In genomic region chr20:45345104-45345936, GRCh38 we compare ENCODE assay signal across 9 cellular contexts. TPM values are rescaled to one million over a fixed set of nuclear protein-coding genes. Genes with fewer than 3 reads are reported as not detected.
DNase-seq lines count a peak whose midpoint lies in the region; TF ChIP-seq lines count a peak whose summit lies in the region.
"Had no signal": no experiment of that assay in that cellular context is flagged by ENCODE, and none has a peak within 500 bp of the region (broad histone marks: within the 10 kb centered on the region; RNA-seq: fewer than 3 reads in every experiment).

No MANE protein-coding gene starts in this region.

- CTCF ChIA-PET in mammary epithelial cell (lab: Charles Lee; ENCODE audit: low non-redundant PET) = no interaction called here

- no peak overlapping the region for H3K23ac ChIP-seq in mesendoderm (ENCODE audit: low read length)

- peak overlapping the region; percentile 45 for H3K56ac ChIP-seq in mesendoderm (ENCODE audit: low read length)

- H2AK5ac ChIP-seq in mesendoderm (ENCODE audit: low read length) = no peak overlapping the region

- H3K27ac ChIP-seq in left ventricle myocardium inferior (replicated peaks) (peak overlapping the region; percentile 94), mammary epithelial cell (ENCODE audit: insufficient read depth, low read depth, low read length) (peak overlapping the region; percentile 96), mesendoderm (ENCODE audit: low read depth, low read length) (no peak overlapping the region), vagina (peak overlapping the region; percentile 91)

- TF ChIP-seq POLR2A in vagina (IDR thresholded peaks at IDR 0.05) = no peak

- H2BK5ac ChIP-seq in mesendoderm (ENCODE audit: low read length) = peak overlapping the region; percentile 29

- WGBS in mammary epithelial cell (ENCODE audit: low coverage, missing lambda C conversion rate) = 26% methylated on average over 9 of the region's 9 CpGs
- no CpG with 5 or more reads among the region's 9 CpGs for WGBS in mesendoderm (ENCODE audit: extremely low coverage, insufficient coverage, low lambda C conversion rate)

- peaks cover 20% of the 10 kb centered on the region for H3K79me1 ChIP-seq in mesendoderm (ENCODE audit: low read length)

- no peak overlapping the region for H2BK120ac ChIP-seq in mesendoderm (ENCODE audit: low read depth, low read length)

- BruUV-seq in mammary epithelial cell (replicated peaks; lab: Mats Ljungman, UMichigan) = no TSS peak

- no peak overlapping the region for H4K5ac ChIP-seq in mesendoderm (ENCODE audit: low read length)

- H3K4me3 ChIP-seq in left ventricle myocardium inferior (peak overlapping the region; percentile 85), mammary epithelial cell (replicated peaks in 1 of 3; ENCODE audit: insufficient read depth in 1 of 3, low read depth in 2 of 3, low read length in 3 of 3) (peak overlapping the region; percentile 75 to 87 (median 82)), mesendoderm (ENCODE audit: low read length) (no peak overlapping the region), vagina (peak overlapping the region; percentile 53 to 76)

- peak overlapping the region; percentile 56 for H3K4ac ChIP-seq in mesendoderm (ENCODE audit: low read depth, low read length)

- H3K36me3 ChIP-seq in left ventricle myocardium inferior = no peaks in the 10 kb centered on the region
- H3K36me3 ChIP-seq in mammary epithelial cell (ENCODE audit: insufficient read depth, low read length) = peaks cover 9% of the 10 kb centered on the region
- no peaks in the 10 kb centered on the region for H3K36me3 ChIP-seq in mesendoderm (ENCODE audit: control insufficient read depth, insufficient read depth, low read length)
- H3K36me3 ChIP-seq in vagina = no peaks in the 10 kb centered on the region

- H3K4me2 ChIP-seq in mammary epithelial cell (ENCODE audit: insufficient read depth, low read depth, low read length) (peak overlapping the region; percentile 93), mesendoderm (ENCODE audit: low read length) (no peak overlapping the region)

- TF ChIP-seq CTCF in left ventricle myocardium inferior (IDR thresholded peaks at IDR 0.05; ENCODE audit: borderline replicate concordance) (no peak), mammary epithelial cell (conservative IDR thresholded peaks at IDR 0.05 in 1 of 2, IDR thresholded peaks at IDR 0.05 in 1 of 2; ENCODE audit: extremely low read depth in 1 of 2, insufficient read depth in 1 of 2, low read depth in 1 of 2, low read length in 2 of 2) (no peak), vagina (IDR thresholded peaks at IDR 0.05) (no peak)

- peak overlapping the region; percentile 39 for H3K18ac ChIP-seq in mesendoderm (ENCODE audit: low read length)

- DNase-seq in left ventricle myocardium inferior = no peak
- DNase-seq in cardiac septum (ENCODE audit: low spot score) = no peak
- peak; percentile 76 for DNase-seq in mammary epithelial cell
- DNase-seq in mesendoderm = no peak
- no peak for DNase-seq in vagina (ENCODE audit: extremely low spot score in 2 of 2)
- no peak for DNase-seq in NCI-H1436 treated with DMSO at 0.1 percent for 48 hours (lab: John Stamatoyannopoulos, UW)
- DNase-seq in UCSD-AML1 (lab: John Stamatoyannopoulos, UW; ENCODE audit: unreplicated experiment) = no peak
- DNase-seq in DMS 273 treated with DMSO at 0.1 percent for 48 hours (lab: John Stamatoyannopoulos, UW) = no peak

- in situ Hi-C loops in mammary epithelial cell (cut with MboI; ENCODE audit: low sequenced_read_pairs in 2 of 2) = no loop called here

- peak overlapping the region; percentile 99 for H3K9ac ChIP-seq in mammary epithelial cell (ENCODE audit: insufficient read depth, low read length)
- H3K9ac ChIP-seq in mesendoderm (ENCODE audit: low read length) = peak overlapping the region; percentile 20

- intact Hi-C loops in left ventricle myocardium inferior (cut with micrococcal nuclease) (no loop called here), cardiac septum (cut with DNase I) (no loop called here), mammary epithelial cell (cut with micrococcal nuclease) (loop anchor here (2.0 kb wide), 1 partner anchor 23 kb away; no protein-coding TSS in a partner anchor), vagina (cut with DNase I) (no loop called here)

- peaks cover 83% of the 10 kb centered on the region for H3K4me1 ChIP-seq in left ventricle myocardium inferior
- H3K4me1 ChIP-seq in mammary epithelial cell (ENCODE audit: insufficient read depth, low read length) = peaks cover 62% of the 10 kb centered on the region
- H3K4me1 ChIP-seq in mesendoderm (ENCODE audit: control insufficient read depth, low read depth, low read length) = peaks cover 50% of the 10 kb centered on the region
- H3K4me1 ChIP-seq in vagina = peaks cover 77% of the 10 kb centered on the region

- H3K9me3 ChIP-seq in left ventricle myocardium inferior (replicated peaks) = no peaks in the 10 kb centered on the region
- H3K9me3 ChIP-seq in mammary epithelial cell (replicated peaks; ENCODE audit: insufficient read depth, low read length) = no peaks in the 10 kb centered on the region
- no peaks in the 10 kb centered on the region for H3K9me3 ChIP-seq in vagina

- H4K8ac ChIP-seq in mesendoderm (ENCODE audit: low read depth, low read length) = no peak overlapping the region

- H2BK15ac ChIP-seq in mesendoderm (replicated peaks; ENCODE audit: low read depth) = peak overlapping the region; percentile 9

- no peaks in the 10 kb centered on the region for H4K20me1 ChIP-seq in mammary epithelial cell (ENCODE audit: insufficient read depth, low read length)

- H3K79me2 ChIP-seq in mammary epithelial cell (ENCODE audit: insufficient read depth, low read length) = peaks cover 79% of the 10 kb centered on the region
- H3K79me2 ChIP-seq in mesendoderm (ENCODE audit: control insufficient read depth, insufficient read depth, low read length) = peaks cover 51% of the 10 kb centered on the region

- H2AFZ ChIP-seq in mammary epithelial cell (ENCODE audit: low read depth, low read length) = no peak overlapping the region

- dilution Hi-C loops in mammary epithelial cell (cut with HindIII; ENCODE audit: low sequenced_read_pairs) = no loop called here

- H3K27me3 ChIP-seq in left ventricle myocardium inferior (ENCODE audit: low read depth) (no peaks in the 10 kb centered on the region), mammary epithelial cell (ENCODE audit: insufficient read depth, low read length) (no peaks in the 10 kb centered on the region), mesendoderm (ENCODE audit: insufficient read depth, low read length, poor library complexity) (no peaks in the 10 kb centered on the region), vagina (no peaks in the 10 kb centered on the region)

RNA-seq across cellular contexts. Expression of gene SDC4, which starts 2.9 kb away (rescaled TPM):
- total RNA-seq in left ventricle myocardium inferior (77.4 TPM), cardiac septum (100 TPM), mammary epithelial cell (100 to 1,000 TPM; 276 to 550 TPM), vagina (62.6 TPM)
- 135 TPM for polyA plus RNA-seq in mammary epithelial cell
- polyA minus RNA-seq in mammary epithelial cell = 326 TPM
- 33.0 TPM for polyA plus RNA-seq in mesendoderm (2013, experiment 1 of 2)
- 33.2 TPM for polyA plus RNA-seq in mesendoderm (2013, experiment 2 of 2)

RNA-seq across cellular contexts. Expression of gene SYS1, which starts 17.6 kb away (rescaled TPM):
- total RNA-seq in left ventricle myocardium inferior = 20.8 TPM
- total RNA-seq in cardiac septum = 17.4 TPM
- total RNA-seq in mammary epithelial cell = 10 to 100 TPM; 20.9 to 25.0 TPM
- 35.1 TPM for polyA plus RNA-seq in mammary epithelial cell
- 40.9 TPM for polyA minus RNA-seq in mammary epithelial cell
- polyA plus RNA-seq in mesendoderm (2013, experiment 1 of 2) = 13.8 TPM
- polyA plus RNA-seq in mesendoderm (2013, experiment 2 of 2) = 13.5 TPM
- total RNA-seq in vagina = 44.9 TPM

RNA-seq across cellular contexts. Expression of gene TP53TG5, which starts 32.8 kb away (rescaled TPM):
- total RNA-seq in left ventricle myocardium inferior (0.80 TPM), cardiac septum (2.2 TPM), mammary epithelial cell (not detected), vagina (not detected)
- not detected for polyA plus RNA-seq in mammary epithelial cell
- polyA minus RNA-seq in mammary epithelial cell = not detected
- polyA plus RNA-seq in mesendoderm (2013, experiment 1 of 2) = 0.07 TPM
- polyA plus RNA-seq in mesendoderm (2013, experiment 2 of 2) = not detected
- total RNA-seq: T-helper 1 cell treated with Interleukin-12 subunit alpha and Interleukin-12 subunit beta and Interleukin-4 antibody, amounts not matched to agents 30 ng/mL and 1 ng/mL, for 36 hours had no signal

RNA-seq across cellular contexts. Expression of gene MATN4, which starts 37.2 kb away (rescaled TPM):
- not detected for total RNA-seq in left ventricle myocardium inferior
- total RNA-seq in cardiac septum = not detected
- under 1 TPM in 1 of 2 donors, not detected in 1; 0.24 TPM for total RNA-seq in mammary epithelial cell
- 0.06 TPM for polyA plus RNA-seq in mammary epithelial cell
- not detected for polyA minus RNA-seq in mammary epithelial cell
- polyA plus RNA-seq in mesendoderm (2013, experiment 1 of 2) = 0.98 TPM
- polyA plus RNA-seq in mesendoderm (2013, experiment 2 of 2) = 1.0 TPM
- total RNA-seq in vagina = not detected

RNA-seq across cellular contexts. Expression of gene RBPJL, which starts 38.7 kb away (rescaled TPM):
- total RNA-seq in left ventricle myocardium inferior (not detected), cardiac septum (not detected), mammary epithelial cell (not detected), vagina (not detected)
- not detected for polyA plus RNA-seq in mammary epithelial cell
- polyA minus RNA-seq in mammary epithelial cell = not detected
- 0.25 TPM for polyA plus RNA-seq in mesendoderm (2013, experiment 1 of 2)
- 0.24 TPM for polyA plus RNA-seq in mesendoderm (2013, experiment 2 of 2)
- total RNA-seq: T-helper 1 cell treated with Interleukin-12 subunit alpha and Interleukin-12 subunit beta and Interleukin-4 antibody, amounts not matched to agents 30 ng/mL and 1 ng/mL, for 36 hours had no signal
